In genomic region chr16:23981429-23982399, GRCh38 we compare ENCODE assay signal across 1 cellular context.
TF ChIP-seq lines count a peak whose summit lies in the region.

No MANE protein-coding gene starts in this region.

TF ChIP-seq in H1, 55 proteins besides CTCF, POLR2A, EP300 and RAD21 (continued from another document):
- TF ChIP-seq CTBP2 (IDR thresholded peaks at IDR 0.05; ENCODE audit: borderline replicate concordance, insufficient read depth, insufficient read length, low read length) = no peak
- TF ChIP-seq SP1 (IDR thresholded peaks at IDR 0.05; ENCODE audit: low read depth, low read length) = no peak
- no peak for TF ChIP-seq MAX (IDR thresholded peaks at IDR 0.05)
TF ChIP-seq in H1: peak in this region for 0.
